Comparison of ENCODE assay signal across 9 cellular contexts in genomic region chr7:20651960-20652544, GRCh38. TPM values are rescaled to one million over a fixed set of nuclear protein-coding genes. Genes with fewer than 3 reads are reported as not detected.
DNase-seq lines count a peak whose midpoint lies in the region; TF ChIP-seq lines count a peak whose summit lies in the region.
"Had no signal": no experiment of that assay in that cellular context is flagged by ENCODE, and none has a peak within 500 bp of the region (broad histone marks: within the 10 kb centered on the region; RNA-seq: fewer than 3 reads in every experiment).

No MANE protein-coding gene starts in this region.

- H3K36me3 Mint-ChIP-seq in osteocyte (ENCODE audit: unreplicated experiment) (no peaks in the 10 kb centered on the region), immature natural killer cell (peaks cover 0 to 3% (median 0%) of the 10 kb centered on the region in 3 donors)

- H3K4me1 Mint-ChIP-seq in osteocyte (ENCODE audit: unreplicated experiment) (no peaks in the 10 kb centered on the region), immature natural killer cell (no peaks in the 10 kb centered on the region)

- H3K27me3 Mint-ChIP-seq in osteocyte (ENCODE audit: unreplicated experiment) (peaks cover 10% of the 10 kb centered on the region), immature natural killer cell (ENCODE audit: low read depth in 3 of 3) (peaks cover 0 to 4% (median 0%) of the 10 kb centered on the region in 3 donors)

- H3K9me3 Mint-ChIP-seq in osteocyte (ENCODE audit: unreplicated experiment) (no peaks in the 10 kb centered on the region), immature natural killer cell (peaks cover 0 to 7% (median under 1%) of the 10 kb centered on the region in 6 donors)

- 63 to 76% methylated on average over 10 of the region's 10 CpGs for WGBS in lower leg skin, 2 donors

- H3K27ac Mint-ChIP-seq in osteocyte (ENCODE audit: unreplicated experiment) (no peak overlapping the region), immature natural killer cell (no peak overlapping the region)

- H3K4me3 Mint-ChIP-seq in osteocyte (ENCODE audit: unreplicated experiment) (no peak overlapping the region), immature natural killer cell (no peak overlapping the region)

- no peak for TF ChIP-seq POLR2A in lower leg skin (IDR thresholded peaks at IDR 0.05)

- peak; percentile 42 for TF ChIP-seq CTCF in cardiac fibroblast (IDR thresholded peaks at IDR 0.05; ENCODE audit: low read depth, low read length)
- peak; percentile 60 for TF ChIP-seq CTCF in osteocyte (IDR thresholded peaks at IDR 0.05)
- TF ChIP-seq CTCF in lower leg skin (IDR thresholded peaks at IDR 0.05), result no peak

- H3K4me3 ChIP-seq in cardiac fibroblast (replicated peaks in 1 of 2; ENCODE audit: low read depth in 2 of 2, low read length in 2 of 2), result no peak overlapping the region
- H3K4me3 ChIP-seq in lower leg skin (ENCODE audit: low read depth, poor library complexity, severe bottlenecking), result no peak overlapping the region
- H3K4me3 ChIP-seq: BLaER1 treated with 17β-estradiol and CSF1 and Interleukin-3, amounts not matched to agents 10 nM and 100 nM had no signal

- intact Hi-C loops in lower leg skin (cut with DNase I; ENCODE audit: low total_unique reads), result no loop called here

- DNase-seq in NCI-H1105 treated with DMSO at 0.1 percent for 48 hours (lab: John Stamatoyannopoulos, UW) (peak; percentile 8), NCI-H1105 (lab: John Stamatoyannopoulos, UW) (no peak), LHCN-M2 (ENCODE audit: low read depth) (peak; percentile 37), cardiac fibroblast (ENCODE audit: low read depth in 2 of 2) (peak; percentile 37 to 48), osteocyte (ENCODE audit: extremely low spot score, unreplicated experiment) (no peak), lower leg skin (ENCODE audit: low spot score in 2 of 2) (no peak), EL (no peak), immature natural killer cell (no peak)

RNA-seq across cellular contexts. Expression of gene ABCB5, which starts 36.6 kb away (rescaled TPM):
- total RNA-seq in LHCN-M2 (2014; rRNA removed), result not detected in 2 replicates
- polyA plus RNA-seq in LHCN-M2 (2012), result 0.07 TPM
- total RNA-seq in osteocyte, result not detected in 2 replicates
- under 1 TPM; 0.21 to 0.49 (median 0.32) TPM for total RNA-seq in lower leg skin
- polyA plus RNA-seq in immature natural killer cell, result under 1 TPM in 1 of 3 donors, not detected in 2; 0.79 TPM

Comparison
In these comparisons a context has a peak if more than half of its experiments do, and no peak if none do; other contexts are left out.
1. DNase-seq: peak in NCI-H1105 treated with DMSO at 0.1 percent for 48 hours (single experiment), LHCN-M2 (single experiment) and cardiac fibroblast (2 of 2); none in NCI-H1105 (single experiment), osteocyte (single experiment), lower leg skin (0 of 2), EL (single experiment) and immature natural killer cell (0 of 3).
2. CTCF ChIP-seq: peak in cardiac fibroblast (single experiment) and osteocyte (single experiment); none in lower leg skin (0 of 3).